Comparison of ENCODE assay signal across 3 cellular contexts in the genomic region with DNA sequence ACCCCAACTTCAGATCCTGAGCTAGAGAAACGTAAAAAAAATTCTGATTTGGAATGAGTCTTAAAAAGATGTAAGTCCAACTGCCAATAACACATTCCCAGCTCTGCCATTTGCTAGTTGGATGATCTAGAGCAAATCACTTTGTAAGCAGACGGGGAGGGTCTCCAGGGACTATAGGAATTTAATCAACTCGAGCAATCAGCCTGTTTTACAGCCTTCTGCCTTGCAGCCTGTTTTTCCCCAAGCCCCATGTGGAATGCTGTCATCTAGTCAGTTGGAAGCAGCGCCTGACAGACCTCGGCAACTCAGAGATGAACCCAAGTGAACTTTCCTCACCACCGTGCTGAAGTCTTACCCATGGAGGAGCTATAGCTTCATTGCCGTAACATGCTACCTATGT.
TF ChIP-seq lines count a peak whose summit lies in the region.

No MANE protein-coding gene starts in this region.

TF ChIP-seq in SK-N-SH treated with all-trans-retinoic acid at 6 μM for 48 hours, 23 proteins besides CTCF, POLR2A, EP300 and RAD21:
- TF ChIP-seq, protein P1, sequence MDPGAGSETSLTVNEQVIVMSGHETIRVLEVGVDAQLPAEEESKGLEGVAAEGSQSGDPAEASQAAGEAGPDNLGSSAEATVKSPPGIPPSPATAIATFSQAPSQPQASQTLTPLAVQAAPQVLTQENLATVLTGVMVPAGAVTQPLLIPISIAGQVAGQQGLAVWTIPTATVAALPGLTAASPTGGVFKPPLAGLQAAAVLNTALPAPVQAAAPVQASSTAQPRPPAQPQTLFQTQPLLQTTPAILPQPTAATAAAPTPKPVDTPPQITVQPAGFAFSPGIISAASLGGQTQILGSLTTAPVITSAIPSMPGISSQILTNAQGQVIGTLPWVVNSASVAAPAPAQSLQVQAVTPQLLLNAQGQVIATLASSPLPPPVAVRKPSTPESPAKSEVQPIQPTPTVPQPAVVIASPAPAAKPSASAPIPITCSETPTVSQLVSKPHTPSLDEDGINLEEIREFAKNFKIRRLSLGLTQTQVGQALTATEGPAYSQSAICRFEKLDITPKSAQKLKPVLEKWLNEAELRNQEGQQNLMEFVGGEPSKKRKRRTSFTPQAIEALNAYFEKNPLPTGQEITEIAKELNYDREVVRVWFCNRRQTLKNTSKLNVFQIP (CRISPR knock-in tag; IDR thresholded peaks at IDR 0.05; ENCODE audit: borderline replicate concordance, low read depth): no peak
- peak; percentile 10; the same call in 1 of the 2 replicates for TF ChIP-seq ISL1 (CRISPR knock-in tag; IDR thresholded peaks at IDR 0.05)
TF ChIP-seq in SK-N-SH treated with all-trans-retinoic acid at 6 μM for 48 hours: peak in this region for 1.

TF ChIP-seq in SK-N-SH, 30 proteins besides CTCF, POLR2A, EP300 and RAD21 (continued from another document):
- TF ChIP-seq NFIC (IDR thresholded peaks at IDR 0.05; ENCODE audit: borderline replicate concordance): no peak
- TF ChIP-seq, protein P2, sequence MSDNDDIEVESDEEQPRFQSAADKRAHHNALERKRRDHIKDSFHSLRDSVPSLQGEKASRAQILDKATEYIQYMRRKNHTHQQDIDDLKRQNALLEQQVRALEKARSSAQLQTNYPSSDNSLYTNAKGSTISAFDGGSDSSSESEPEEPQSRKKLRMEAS (IDR thresholded peaks at IDR 0.05; ENCODE audit: low read depth): no peak
- no peak for TF ChIP-seq TCF12 (IDR thresholded peaks at IDR 0.05)
- no peak for TF ChIP-seq RXRA (IDR thresholded peaks at IDR 0.05; ENCODE audit: borderline replicate concordance, low read depth)
- TF ChIP-seq YY1 (IDR thresholded peaks at IDR 0.05; ENCODE audit: low read depth): no peak
- TF ChIP-seq CHD2 (IDR thresholded peaks at IDR 0.05; ENCODE audit: low read length, partially characterized antibody): no peak
- no peak for TF ChIP-seq SIN3A (IDR thresholded peaks at IDR 0.05; ENCODE audit: borderline replicate concordance, low read depth, low read length)
- no peak for TF ChIP-seq EZH2phosphoT487 (IDR thresholded peaks at IDR 0.05; ENCODE audit: borderline replicate concordance, low read depth)
- TF ChIP-seq, protein P3, sequence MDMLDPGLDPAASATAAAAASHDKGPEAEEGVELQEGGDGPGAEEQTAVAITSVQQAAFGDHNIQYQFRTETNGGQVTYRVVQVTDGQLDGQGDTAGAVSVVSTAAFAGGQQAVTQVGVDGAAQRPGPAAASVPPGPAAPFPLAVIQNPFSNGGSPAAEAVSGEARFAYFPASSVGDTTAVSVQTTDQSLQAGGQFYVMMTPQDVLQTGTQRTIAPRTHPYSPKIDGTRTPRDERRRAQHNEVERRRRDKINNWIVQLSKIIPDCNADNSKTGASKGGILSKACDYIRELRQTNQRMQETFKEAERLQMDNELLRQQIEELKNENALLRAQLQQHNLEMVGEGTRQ (IDR thresholded peaks at IDR 0.05; ENCODE audit: borderline replicate concordance, low read depth, low read length): no peak
- no peak for TF ChIP-seq ELF1 (IDR thresholded peaks at IDR 0.05)
- TF ChIP-seq, protein P4, sequence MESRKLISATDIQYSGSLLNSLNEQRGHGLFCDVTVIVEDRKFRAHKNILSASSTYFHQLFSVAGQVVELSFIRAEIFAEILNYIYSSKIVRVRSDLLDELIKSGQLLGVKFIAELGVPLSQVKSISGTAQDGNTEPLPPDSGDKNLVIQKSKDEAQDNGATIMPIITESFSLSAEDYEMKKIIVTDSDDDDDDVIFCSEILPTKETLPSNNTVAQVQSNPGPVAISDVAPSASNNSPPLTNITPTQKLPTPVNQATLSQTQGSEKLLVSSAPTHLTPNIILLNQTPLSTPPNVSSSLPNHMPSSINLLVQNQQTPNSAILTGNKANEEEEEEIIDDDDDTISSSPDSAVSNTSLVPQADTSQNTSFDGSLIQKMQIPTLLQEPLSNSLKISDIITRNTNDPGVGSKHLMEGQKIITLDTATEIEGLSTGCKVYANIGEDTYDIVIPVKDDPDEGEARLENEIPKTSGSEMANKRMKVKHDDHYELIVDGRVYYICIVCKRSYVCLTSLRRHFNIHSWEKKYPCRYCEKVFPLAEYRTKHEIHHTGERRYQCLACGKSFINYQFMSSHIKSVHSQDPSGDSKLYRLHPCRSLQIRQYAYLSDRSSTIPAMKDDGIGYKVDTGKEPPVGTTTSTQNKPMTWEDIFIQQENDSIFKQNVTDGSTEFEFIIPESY (IDR thresholded peaks at IDR 0.05; ENCODE audit: borderline replicate concordance, low read depth): no peak
- no peak for TF ChIP-seq TAF1 (IDR thresholded peaks at IDR 0.05; ENCODE audit: borderline replicate concordance, low read depth, low read length)
- no peak for TF ChIP-seq GABPA (IDR thresholded peaks at IDR 0.05; ENCODE audit: low read depth)
TF ChIP-seq in SK-N-SH: peak in this region for 0.

TF ChIP-seq in H1, 55 proteins besides CTCF, POLR2A, EP300 and RAD21 (continued from another document):
- TF ChIP-seq JUND (IDR thresholded peaks at IDR 0.05; ENCODE audit: low read length): no peak
- TF ChIP-seq FOSL1 (IDR thresholded peaks at IDR 0.05; ENCODE audit: insufficient read depth, low read depth, low read length): no peak
- no peak for TF ChIP-seq SP2 (IDR thresholded peaks at IDR 0.05; ENCODE audit: low read length)
- TF ChIP-seq, protein P5, sequence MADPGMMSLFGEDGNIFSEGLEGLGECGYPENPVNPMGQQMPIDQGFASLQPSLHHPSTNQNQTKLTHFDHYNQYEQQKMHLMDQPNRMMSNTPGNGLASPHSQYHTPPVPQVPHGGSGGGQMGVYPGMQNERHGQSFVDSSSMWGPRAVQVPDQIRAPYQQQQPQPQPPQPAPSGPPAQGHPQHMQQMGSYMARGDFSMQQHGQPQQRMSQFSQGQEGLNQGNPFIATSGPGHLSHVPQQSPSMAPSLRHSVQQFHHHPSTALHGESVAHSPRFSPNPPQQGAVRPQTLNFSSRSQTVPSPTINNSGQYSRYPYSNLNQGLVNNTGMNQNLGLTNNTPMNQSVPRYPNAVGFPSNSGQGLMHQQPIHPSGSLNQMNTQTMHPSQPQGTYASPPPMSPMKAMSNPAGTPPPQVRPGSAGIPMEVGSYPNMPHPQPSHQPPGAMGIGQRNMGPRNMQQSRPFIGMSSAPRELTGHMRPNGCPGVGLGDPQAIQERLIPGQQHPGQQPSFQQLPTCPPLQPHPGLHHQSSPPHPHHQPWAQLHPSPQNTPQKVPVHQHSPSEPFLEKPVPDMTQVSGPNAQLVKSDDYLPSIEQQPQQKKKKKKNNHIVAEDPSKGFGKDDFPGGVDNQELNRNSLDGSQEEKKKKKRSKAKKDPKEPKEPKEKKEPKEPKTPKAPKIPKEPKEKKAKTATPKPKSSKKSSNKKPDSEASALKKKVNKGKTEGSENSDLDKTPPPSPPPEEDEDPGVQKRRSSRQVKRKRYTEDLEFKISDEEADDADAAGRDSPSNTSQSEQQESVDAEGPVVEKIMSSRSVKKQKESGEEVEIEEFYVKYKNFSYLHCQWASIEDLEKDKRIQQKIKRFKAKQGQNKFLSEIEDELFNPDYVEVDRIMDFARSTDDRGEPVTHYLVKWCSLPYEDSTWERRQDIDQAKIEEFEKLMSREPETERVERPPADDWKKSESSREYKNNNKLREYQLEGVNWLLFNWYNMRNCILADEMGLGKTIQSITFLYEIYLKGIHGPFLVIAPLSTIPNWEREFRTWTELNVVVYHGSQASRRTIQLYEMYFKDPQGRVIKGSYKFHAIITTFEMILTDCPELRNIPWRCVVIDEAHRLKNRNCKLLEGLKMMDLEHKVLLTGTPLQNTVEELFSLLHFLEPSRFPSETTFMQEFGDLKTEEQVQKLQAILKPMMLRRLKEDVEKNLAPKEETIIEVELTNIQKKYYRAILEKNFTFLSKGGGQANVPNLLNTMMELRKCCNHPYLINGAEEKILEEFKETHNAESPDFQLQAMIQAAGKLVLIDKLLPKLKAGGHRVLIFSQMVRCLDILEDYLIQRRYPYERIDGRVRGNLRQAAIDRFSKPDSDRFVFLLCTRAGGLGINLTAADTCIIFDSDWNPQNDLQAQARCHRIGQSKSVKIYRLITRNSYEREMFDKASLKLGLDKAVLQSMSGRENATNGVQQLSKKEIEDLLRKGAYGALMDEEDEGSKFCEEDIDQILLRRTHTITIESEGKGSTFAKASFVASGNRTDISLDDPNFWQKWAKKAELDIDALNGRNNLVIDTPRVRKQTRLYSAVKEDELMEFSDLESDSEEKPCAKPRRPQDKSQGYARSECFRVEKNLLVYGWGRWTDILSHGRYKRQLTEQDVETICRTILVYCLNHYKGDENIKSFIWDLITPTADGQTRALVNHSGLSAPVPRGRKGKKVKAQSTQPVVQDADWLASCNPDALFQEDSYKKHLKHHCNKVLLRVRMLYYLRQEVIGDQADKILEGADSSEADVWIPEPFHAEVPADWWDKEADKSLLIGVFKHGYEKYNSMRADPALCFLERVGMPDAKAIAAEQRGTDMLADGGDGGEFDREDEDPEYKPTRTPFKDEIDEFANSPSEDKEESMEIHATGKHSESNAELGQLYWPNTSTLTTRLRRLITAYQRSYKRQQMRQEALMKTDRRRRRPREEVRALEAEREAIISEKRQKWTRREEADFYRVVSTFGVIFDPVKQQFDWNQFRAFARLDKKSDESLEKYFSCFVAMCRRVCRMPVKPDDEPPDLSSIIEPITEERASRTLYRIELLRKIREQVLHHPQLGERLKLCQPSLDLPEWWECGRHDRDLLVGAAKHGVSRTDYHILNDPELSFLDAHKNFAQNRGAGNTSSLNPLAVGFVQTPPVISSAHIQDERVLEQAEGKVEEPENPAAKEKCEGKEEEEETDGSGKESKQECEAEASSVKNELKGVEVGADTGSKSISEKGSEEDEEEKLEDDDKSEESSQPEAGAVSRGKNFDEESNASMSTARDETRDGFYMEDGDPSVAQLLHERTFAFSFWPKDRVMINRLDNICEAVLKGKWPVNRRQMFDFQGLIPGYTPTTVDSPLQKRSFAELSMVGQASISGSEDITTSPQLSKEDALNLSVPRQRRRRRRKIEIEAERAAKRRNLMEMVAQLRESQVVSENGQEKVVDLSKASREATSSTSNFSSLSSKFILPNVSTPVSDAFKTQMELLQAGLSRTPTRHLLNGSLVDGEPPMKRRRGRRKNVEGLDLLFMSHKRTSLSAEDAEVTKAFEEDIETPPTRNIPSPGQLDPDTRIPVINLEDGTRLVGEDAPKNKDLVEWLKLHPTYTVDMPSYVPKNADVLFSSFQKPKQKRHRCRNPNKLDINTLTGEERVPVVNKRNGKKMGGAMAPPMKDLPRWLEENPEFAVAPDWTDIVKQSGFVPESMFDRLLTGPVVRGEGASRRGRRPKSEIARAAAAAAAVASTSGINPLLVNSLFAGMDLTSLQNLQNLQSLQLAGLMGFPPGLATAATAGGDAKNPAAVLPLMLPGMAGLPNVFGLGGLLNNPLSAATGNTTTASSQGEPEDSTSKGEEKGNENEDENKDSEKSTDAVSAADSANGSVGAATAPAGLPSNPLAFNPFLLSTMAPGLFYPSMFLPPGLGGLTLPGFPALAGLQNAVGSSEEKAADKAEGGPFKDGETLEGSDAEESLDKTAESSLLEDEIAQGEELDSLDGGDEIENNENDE (IDR thresholded peaks at IDR 0.05; ENCODE audit: insufficient replicate concordance, low read length): no peak
- no peak for TF ChIP-seq CBX5 (IDR thresholded peaks at IDR 0.05; ENCODE audit: low read depth, low read length)
- TF ChIP-seq KDM4A (IDR thresholded peaks at IDR 0.05; ENCODE audit: low read depth, low read length, severe bottlenecking): no peak
- TF ChIP-seq, protein P6, sequence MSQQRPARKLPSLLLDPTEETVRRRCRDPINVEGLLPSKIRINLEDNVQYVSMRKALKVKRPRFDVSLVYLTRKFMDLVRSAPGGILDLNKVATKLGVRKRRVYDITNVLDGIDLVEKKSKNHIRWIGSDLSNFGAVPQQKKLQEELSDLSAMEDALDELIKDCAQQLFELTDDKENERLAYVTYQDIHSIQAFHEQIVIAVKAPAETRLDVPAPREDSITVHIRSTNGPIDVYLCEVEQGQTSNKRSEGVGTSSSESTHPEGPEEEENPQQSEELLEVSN (IDR thresholded peaks at IDR 0.05): no peak
- TF ChIP-seq EZH2 (IDR thresholded peaks at IDR 0.05; ENCODE audit: low read depth, low read length, severe bottlenecking): no peak
- TF ChIP-seq CBX8 (IDR thresholded peaks at IDR 0.05; ENCODE audit: borderline replicate concordance, low read depth, low read length): no peak
- TF ChIP-seq KDM1A (IDR thresholded peaks at IDR 0.05; ENCODE audit: borderline replicate concordance, low read length): no peak
- TF ChIP-seq SIN3A (conservative IDR thresholded peaks at IDR 0.05 in 1 of 2, IDR thresholded peaks at IDR 0.05 in 1 of 2; ENCODE audit: low read depth in 1 of 2, low read length in 2 of 2): no peak
- TF ChIP-seq CHD1 (IDR thresholded peaks at IDR 0.05; ENCODE audit: low read depth, low read length): no peak
- TF ChIP-seq POLR2AphosphoS5 (IDR thresholded peaks at IDR 0.05; ENCODE audit: low read depth, low read length): no peak
- TF ChIP-seq BACH1 (IDR thresholded peaks at IDR 0.05; ENCODE audit: low read length): no peak
- TF ChIP-seq SAP30 (IDR thresholded peaks at IDR 0.05; ENCODE audit: insufficient read depth, insufficient replicate concordance, low read length): no peak
- TF ChIP-seq HDAC2 (IDR thresholded peaks at IDR 0.05; ENCODE audit: borderline replicate concordance in 1 of 2, low read depth in 2 of 2, low read length in 2 of 2): no peak
